Comparison of ENCODE assay signal across 16 cellular contexts in the genomic region with DNA sequence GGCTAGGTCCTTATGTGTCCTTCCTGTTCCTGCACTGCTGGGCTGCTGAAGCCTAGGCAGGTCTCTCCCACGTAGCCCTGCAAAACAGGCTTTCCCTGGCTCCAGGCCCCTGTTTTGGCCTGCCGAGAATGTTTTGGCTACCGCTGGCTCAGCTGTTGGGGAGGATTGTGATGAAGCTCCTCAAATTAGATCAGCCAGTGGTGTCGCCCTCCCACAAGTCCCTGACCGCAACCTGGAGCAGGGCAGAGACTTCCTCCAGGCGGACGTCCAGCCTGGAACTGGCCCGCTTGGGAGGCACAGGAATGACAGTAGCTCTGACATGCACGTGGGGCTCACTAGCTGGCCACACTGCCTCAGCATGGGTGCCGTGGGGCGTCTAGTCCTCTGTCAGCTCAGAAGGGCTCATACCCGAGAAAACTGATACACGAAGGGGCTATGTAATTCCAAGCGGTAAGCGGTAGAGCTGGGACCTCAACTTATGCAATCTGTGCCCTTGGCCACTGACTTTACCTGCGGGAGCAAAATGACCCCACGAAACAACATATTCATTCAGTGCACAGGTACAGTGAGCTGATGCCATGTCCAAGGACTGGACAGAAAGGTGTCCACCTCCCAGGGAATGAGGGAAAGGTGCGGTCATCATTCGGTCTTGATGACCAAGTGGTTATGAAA. TPM values are rescaled to one million over a fixed set of nuclear protein-coding genes. Genes with fewer than 3 reads are reported as not detected.
DNase-seq lines count a peak whose midpoint lies in the region; TF ChIP-seq lines count a peak whose summit lies in the region.
"Had no signal": no experiment of that assay in that cellular context is flagged by ENCODE, and none has a peak within 500 bp of the region (broad histone marks: within the 10 kb centered on the region; RNA-seq: fewer than 3 reads in every experiment).

No MANE protein-coding gene starts in this region.

- H3K9me3 ChIP-seq in GM23248 (ENCODE audit: low read depth), result no peaks in the 10 kb centered on the region
- no peaks in the 10 kb centered on the region for H3K9me3 ChIP-seq in stomach smooth muscle (ENCODE audit: control insufficient read depth in 2 of 2, low read length in 2 of 2)
- no peaks in the 10 kb centered on the region for H3K9me3 ChIP-seq in MG63
- H3K9me3 ChIP-seq: colonic mucosa had no signal

- DNase-seq in GM23248 (peak; percentile 77), fibroblast of the aortic adventitia (ENCODE audit: low read depth) (peak; percentile 59), mucosa of gallbladder (ENCODE audit: low spot score) (peak; percentile 46), HK-2 (ENCODE audit: unreplicated experiment) (no peak), GM13976 (ENCODE audit: low spot score) (no peak), NCI-H1092 treated with DMSO at 0.1 percent for 48 hours (lab: John Stamatoyannopoulos, UW) (no peak), MG63 (no peak)
- DNase-seq: activated CD4-positive, alpha-beta T cell treated with anti-CD3 and anti-CD28 coated beads, Interleukin-2, amount 10 ng/mL, durations not matched to agents 24 days and 14 days; activated T-cell treated with anti-CD3 and anti-CD28 coated beads, Interleukin-2, amount 50 U/mL, for 1 hour; colonic mucosa; NCI-H1694 treated with DMSO at 0.1 percent for 48 hours; NCI-H526 treated with DMSO at 0.1 percent for 48 hours; RPMI8226 had no signal

- H3K4me1 ChIP-seq in GM23248 (ENCODE audit: insufficient read depth), result peaks cover 27% of the 10 kb centered on the region
- peaks cover 51% of the 10 kb centered on the region for H3K4me1 ChIP-seq in stomach smooth muscle (ENCODE audit: control insufficient read depth, insufficient read depth, low read length)

- H3K9ac ChIP-seq in GM23248 (peak overlapping the region; percentile 57), stomach smooth muscle (ENCODE audit: low read length in 2 of 2) (peak overlapping the region in 1 of 2 donors; percentile 21)

- H3K4me2 ChIP-seq in GM23248 (ENCODE audit: unreplicated experiment), result no peak overlapping the region

- H3K27me3 ChIP-seq in GM23248 (replicated peaks; ENCODE audit: insufficient read depth), result no peaks in the 10 kb centered on the region
- H3K27me3 ChIP-seq in stomach smooth muscle (ENCODE audit: control insufficient read depth in 1 of 2, insufficient read depth in 2 of 2, low read length in 2 of 2), result no peaks in the 10 kb centered on the region
- H3K27me3 ChIP-seq in MG63, result no peaks in the 10 kb centered on the region
- H3K27me3 ChIP-seq: colonic mucosa had no signal

- peaks cover 19% of the 10 kb centered on the region; the same call in 1 of the 2 replicates for H3F3A ChIP-seq in GM23248 (ENCODE audit: insufficient read depth)

- no peaks in the 10 kb centered on the region for H4K20me1 ChIP-seq in GM23248 (ENCODE audit: insufficient read depth)

- in situ Hi-C loops in GM23248 (cut with MboI) (no loop called here), GM13976 (cut with MboI; ENCODE audit: low sequenced_read_pairs, unreplicated experiment) (no loop called here)

- 0 out of 2 replicates have a peak, but pooled peaks cover 4% of the 10 kb centered on the region for H3K79me2 ChIP-seq in GM23248 (ENCODE audit: insufficient read depth)

- no peaks in the 10 kb centered on the region for H3K9me2 ChIP-seq in GM23248 (ENCODE audit: insufficient read depth)

- TF ChIP-seq CTCF in fibroblast of the aortic adventitia (IDR thresholded peaks at IDR 0.05; ENCODE audit: insufficient read depth, low read length) (no peak), GM13976 (IDR thresholded peaks at IDR 0.05; ENCODE audit: borderline replicate concordance, control extremely low read depth, extremely low read depth, insufficient read depth, missing control alignments) (no peak)

- H3K36me3 ChIP-seq in GM23248 (ENCODE audit: low read depth), result no peaks in the 10 kb centered on the region
- peaks cover 0 to 4% of the 10 kb centered on the region in 2 donors for H3K36me3 ChIP-seq in stomach smooth muscle (ENCODE audit: control insufficient read depth in 2 of 2, insufficient read depth in 2 of 2, low read length in 2 of 2)
- peaks cover 81% of the 10 kb centered on the region for H3K36me3 ChIP-seq in MG63
- H3K36me3 ChIP-seq: colonic mucosa had no signal

- H3K27ac ChIP-seq in GM23248 (peak overlapping the region; percentile 65), stomach smooth muscle (ENCODE audit: low read length) (peak overlapping the region; percentile 24)
- H3K27ac ChIP-seq: colonic mucosa had no signal

- WGBS in GM23248 (ENCODE audit: low coverage in 1 of 2, low lambda C conversion rate in 2 of 2, missing lambda C conversion rate in 2 of 2), 2 experiments, result 51 to 53% methylated on average over 18 to 19 of the region's 19 CpGs

- no peak overlapping the region for H2AFZ ChIP-seq in GM23248

- H3K4me3 ChIP-seq in GM23248, result no peak overlapping the region
- H3K4me3 ChIP-seq in fibroblast of the aortic adventitia (ENCODE audit: low read depth, low read length), result no peak overlapping the region
- no peak overlapping the region for H3K4me3 ChIP-seq in stomach smooth muscle (ENCODE audit: low read length in 2 of 2)
- no peak overlapping the region for H3K4me3 ChIP-seq in MG63
- H3K4me3 ChIP-seq: colonic mucosa had no signal

RNA-seq across cellular contexts. Expression of a gene that starts 26.6 kb away (rescaled TPM):
- 53.1 and 55.2 TPM in 2 replicates for total RNA-seq in GM23248 (2014; rRNA removed; shearing (Covaris generic))
- 120 and 123 TPM in 2 replicates for polyA plus RNA-seq in GM23248 (2016; fragmentation: Nextera tagmentation; extraction: Ambion mirVana)
- 64.4 and 114 TPM in 2 replicates for total RNA-seq in fibroblast of the aortic adventitia (ENCODE audit: low replicate concordance)
- total RNA-seq in mucosa of gallbladder, result 168 TPM
- total RNA-seq in MG63 (2014; rRNA removed; shearing (Covaris generic); ENCODE audit: low replicate concordance), result 229 and 317 TPM in 2 replicates

RNA-seq across cellular contexts. Expression of a gene that starts 52.5 kb away (rescaled TPM):
- not detected in 2 replicates for total RNA-seq in GM23248 (2014; rRNA removed; shearing (Covaris generic))
- polyA plus RNA-seq in GM23248 (2016; fragmentation: Nextera tagmentation; extraction: Ambion mirVana), result not detected in 2 replicates
- total RNA-seq in fibroblast of the aortic adventitia (ENCODE audit: low replicate concordance) (not detected in 2 replicates), mucosa of gallbladder (not detected)
- not detected in 2 replicates for total RNA-seq in MG63 (2014; rRNA removed; shearing (Covaris generic); ENCODE audit: low replicate concordance)
- total RNA-seq: activated CD4-positive, alpha-beta T cell treated with anti-CD3 and anti-CD28 coated beads, Interleukin-2, amount 10 ng/mL, durations not matched to agents 24 days and 14 days; colonic mucosa; T-helper 2 cell treated with Interferon-gamma antibody and Interleukin-4, amounts not matched to agents 100 ng/mL and 5 ng/mL, for 36 hours had no signal
- polyA plus RNA-seq: IgD-negative memory B cell had no signal

Comparison
In these comparisons a context has a peak if more than half of its experiments do, and no peak if none do; other contexts are left out.
1. DNase-seq: peak in GM23248 (single experiment), fibroblast of the aortic adventitia (single experiment) and mucosa of gallbladder (single experiment); none in HK-2 (single experiment), GM13976 (single experiment), NCI-H1092 treated with DMSO at 0.1 percent for 48 hours (single experiment) and MG63 (single experiment).